Comparison of ENCODE assay signal across 8 cellular contexts in genomic region chr11:12746593-12747097, GRCh38.
A peak's percentile ranks its signal among the peaks of the same experiment; 100 is the strongest.
DNase-seq lines count a peak whose midpoint lies in the region; ATAC-seq and TF ChIP-seq lines count a peak whose summit lies in the region.

No MANE protein-coding gene starts in this region.

- H3K27ac ChIP-seq in fibroblast of lung (ENCODE audit: insufficient read depth, low read length) = no peak overlapping the region

- intact Hi-C loops in activated T-helper 1 cell treated with anti-CD3 and anti-CD28 coated beads, Interleukin-12 subunit alpha, Interleukin-12 subunit beta, Interleukin-2, Interleukin-4 antibody, amounts not matched to agents 30 ng/mL and 10 ng/mL and 1 ng/mL, durations not matched to agents 14 hours and 24 hours and 36 hours (cut with micrococcal nuclease) = no loop called here

- H3K4me1 ChIP-seq in fibroblast of lung (ENCODE audit: control insufficient read depth, extremely low read depth, insufficient read depth, low read length) = peaks cover 4% of the 10 kb centered on the region

- peak; percentile 53 for DNase-seq in HFFc6
- peak; percentile 82 for DNase-seq in NCI-H526 treated with DMSO at 0.1 percent for 48 hours (lab: John Stamatoyannopoulos, UW)
- peak; percentile 91 to 95 for DNase-seq in fibroblast of lung (ENCODE audit: low read depth in 2 of 2)
- DNase-seq in retina = peak; percentile 59
- DNase-seq in activated T-helper 1 cell treated with anti-CD3 and anti-CD28 coated beads, Interleukin-12 subunit alpha, Interleukin-12 subunit beta, Interleukin-2, Interleukin-4 antibody, amounts not matched to agents 30 ng/mL and 10 ng/mL and 1 ng/mL, durations not matched to agents 14 hours and 24 hours and 36 hours (ENCODE audit: low spot score) = no peak
- no peak for DNase-seq in activated T-cell treated with anti-CD3 and anti-CD28 coated beads, Interleukin-2, amount 50 U/mL, for 72 hours

- peaks cover 99% of the 10 kb centered on the region for H3K79me2 ChIP-seq in fibroblast of lung (ENCODE audit: control insufficient read depth, insufficient read depth, low read length)

- no peaks in the 10 kb centered on the region for H3K27me3 ChIP-seq in fibroblast of lung (ENCODE audit: control insufficient read depth, insufficient read depth, low read length)

- peaks cover 7% of the 10 kb centered on the region for H4K20me1 ChIP-seq in fibroblast of lung (ENCODE audit: control insufficient read depth, extremely low read depth, insufficient read depth, low read length)

- peak overlapping the region; percentile 63 for H3K27ac Mint-ChIP-seq in HFFc6
- no peak overlapping the region for H3K27ac Mint-ChIP-seq in activated T-helper 1 cell treated with anti-CD3 and anti-CD28 coated beads, Interleukin-12 subunit alpha, Interleukin-12 subunit beta, Interleukin-2, Interleukin-4 antibody, amounts not matched to agents 30 ng/mL and 10 ng/mL and 1 ng/mL, durations not matched to agents 14 hours and 24 hours and 36 hours
- no peak overlapping the region for H3K27ac Mint-ChIP-seq in activated T-cell treated with anti-CD3 and anti-CD28 coated beads, Interleukin-2, amount 50 U/mL, for 72 hours

- H3K27me3 Mint-ChIP-seq in HFFc6 (ENCODE audit: insufficient read depth) = peaks cover 4% of the 10 kb centered on the region
- peaks cover 11% of the 10 kb centered on the region for H3K27me3 Mint-ChIP-seq in activated T-helper 1 cell treated with anti-CD3 and anti-CD28 coated beads, Interleukin-12 subunit alpha, Interleukin-12 subunit beta, Interleukin-2, Interleukin-4 antibody, amounts not matched to agents 30 ng/mL and 10 ng/mL and 1 ng/mL, durations not matched to agents 14 hours and 24 hours and 36 hours (ENCODE audit: insufficient read depth)
- peaks cover 31% of the 10 kb centered on the region for H3K27me3 Mint-ChIP-seq in activated T-cell treated with anti-CD3 and anti-CD28 coated beads, Interleukin-2, amount 50 U/mL, for 72 hours (ENCODE audit: low read depth)

- ATAC-seq in GM19467 (IDR thresholded peaks at IDR 0.05; ENCODE audit: unreplicated experiment) = no peak
- ATAC-seq in HG02981 (IDR thresholded peaks at IDR 0.05; ENCODE audit: unreplicated experiment) = no peak
- ATAC-seq in activated T-cell treated with anti-CD3 and anti-CD28 coated beads, Interleukin-2, amount 50 U/mL, for 72 hours (replicated peaks in 1 of 2) = no peak

- H3K9me3 Mint-ChIP-seq in HFFc6 = no peaks in the 10 kb centered on the region
- H3K9me3 Mint-ChIP-seq in activated T-helper 1 cell treated with anti-CD3 and anti-CD28 coated beads, Interleukin-12 subunit alpha, Interleukin-12 subunit beta, Interleukin-2, Interleukin-4 antibody, amounts not matched to agents 30 ng/mL and 10 ng/mL and 1 ng/mL, durations not matched to agents 14 hours and 24 hours and 36 hours = no peaks in the 10 kb centered on the region
- no peaks in the 10 kb centered on the region for H3K9me3 Mint-ChIP-seq in activated T-cell treated with anti-CD3 and anti-CD28 coated beads, Interleukin-2, amount 50 U/mL, for 72 hours

- peaks cover 1% of the 10 kb centered on the region for H3K36me3 ChIP-seq in fibroblast of lung (ENCODE audit: control insufficient read depth, insufficient read depth, low read length)

- no peak overlapping the region for H2AFZ ChIP-seq in fibroblast of lung (ENCODE audit: low read length)

- no peak overlapping the region for H3K4me3 ChIP-seq in fibroblast of lung (replicated peaks in 1 of 4; ENCODE audit: control extremely low read depth in 1 of 4, insufficient read depth in 1 of 4, low read depth in 3 of 4, low read length in 4 of 4)

- no peak overlapping the region for H3K9ac ChIP-seq in fibroblast of lung (ENCODE audit: insufficient read depth, low read length)

- H3K36me3 Mint-ChIP-seq in HFFc6 (ENCODE audit: low read depth) = no peaks in the 10 kb centered on the region; the same call in 1 of the 2 replicates
- no peaks in the 10 kb centered on the region for H3K36me3 Mint-ChIP-seq in activated T-helper 1 cell treated with anti-CD3 and anti-CD28 coated beads, Interleukin-12 subunit alpha, Interleukin-12 subunit beta, Interleukin-2, Interleukin-4 antibody, amounts not matched to agents 30 ng/mL and 10 ng/mL and 1 ng/mL, durations not matched to agents 14 hours and 24 hours and 36 hours (ENCODE audit: low read depth)
- no peaks in the 10 kb centered on the region for H3K36me3 Mint-ChIP-seq in activated T-cell treated with anti-CD3 and anti-CD28 coated beads, Interleukin-2, amount 50 U/mL, for 72 hours (ENCODE audit: insufficient read depth in 2 of 2)

- no peaks in the 10 kb centered on the region for H3K9me3 ChIP-seq in fibroblast of lung (ENCODE audit: control insufficient read depth, insufficient read depth, low read depth, low read length)

- peaks cover 80% of the 10 kb centered on the region for H3K4me1 Mint-ChIP-seq in HFFc6 (ENCODE audit: low read depth)
- H3K4me1 Mint-ChIP-seq in activated T-helper 1 cell treated with anti-CD3 and anti-CD28 coated beads, Interleukin-12 subunit alpha, Interleukin-12 subunit beta, Interleukin-2, Interleukin-4 antibody, amounts not matched to agents 30 ng/mL and 10 ng/mL and 1 ng/mL, durations not matched to agents 14 hours and 24 hours and 36 hours (ENCODE audit: low read depth) = no peaks in the 10 kb centered on the region
- H3K4me1 Mint-ChIP-seq in activated T-cell treated with anti-CD3 and anti-CD28 coated beads, Interleukin-2, amount 50 U/mL, for 72 hours (ENCODE audit: low read depth) = no peaks in the 10 kb centered on the region

- H3K4me2 ChIP-seq in fibroblast of lung (ENCODE audit: extremely low read depth, insufficient read depth, low read length) = peak overlapping the region; percentile 46

- TF ChIP-seq CTCF in HFFc6 (IDR thresholded peaks at IDR 0.05) = no peak
- no peak for TF ChIP-seq CTCF in fibroblast of lung (conservative IDR thresholded peaks at IDR 0.05 in 1 of 2, IDR thresholded peaks at IDR 0.05 in 1 of 2; ENCODE audit: low read depth in 1 of 2, low read length in 2 of 2)

- peak overlapping the region; percentile 51 for H3K4me3 Mint-ChIP-seq in HFFc6
- H3K4me3 Mint-ChIP-seq in activated T-helper 1 cell treated with anti-CD3 and anti-CD28 coated beads, Interleukin-12 subunit alpha, Interleukin-12 subunit beta, Interleukin-2, Interleukin-4 antibody, amounts not matched to agents 30 ng/mL and 10 ng/mL and 1 ng/mL, durations not matched to agents 14 hours and 24 hours and 36 hours = no peak overlapping the region
- no peak overlapping the region for H3K4me3 Mint-ChIP-seq in activated T-cell treated with anti-CD3 and anti-CD28 coated beads, Interleukin-2, amount 50 U/mL, for 72 hours

Comparison
In these comparisons a context has a peak if more than half of its experiments do, and no peak if none do; other contexts are left out.
1. DNase-seq: peak in HFFc6 (single experiment), NCI-H526 treated with DMSO at 0.1 percent for 48 hours (single experiment), fibroblast of lung (2 of 2) and retina (single experiment); none in activated T-helper 1 cell treated with anti-CD3 and anti-CD28 coated beads, Interleukin-12 subunit alpha, Interleukin-12 subunit beta, Interleukin-2, Interleukin-4 antibody, amounts not matched to agents 30 ng/mL and 10 ng/mL and 1 ng/mL, durations not matched to agents 14 hours and 24 hours and 36 hours (single experiment) and activated T-cell treated with anti-CD3 and anti-CD28 coated beads, Interleukin-2, amount 50 U/mL, for 72 hours (0 of 2).